In the genomic region with DNA sequence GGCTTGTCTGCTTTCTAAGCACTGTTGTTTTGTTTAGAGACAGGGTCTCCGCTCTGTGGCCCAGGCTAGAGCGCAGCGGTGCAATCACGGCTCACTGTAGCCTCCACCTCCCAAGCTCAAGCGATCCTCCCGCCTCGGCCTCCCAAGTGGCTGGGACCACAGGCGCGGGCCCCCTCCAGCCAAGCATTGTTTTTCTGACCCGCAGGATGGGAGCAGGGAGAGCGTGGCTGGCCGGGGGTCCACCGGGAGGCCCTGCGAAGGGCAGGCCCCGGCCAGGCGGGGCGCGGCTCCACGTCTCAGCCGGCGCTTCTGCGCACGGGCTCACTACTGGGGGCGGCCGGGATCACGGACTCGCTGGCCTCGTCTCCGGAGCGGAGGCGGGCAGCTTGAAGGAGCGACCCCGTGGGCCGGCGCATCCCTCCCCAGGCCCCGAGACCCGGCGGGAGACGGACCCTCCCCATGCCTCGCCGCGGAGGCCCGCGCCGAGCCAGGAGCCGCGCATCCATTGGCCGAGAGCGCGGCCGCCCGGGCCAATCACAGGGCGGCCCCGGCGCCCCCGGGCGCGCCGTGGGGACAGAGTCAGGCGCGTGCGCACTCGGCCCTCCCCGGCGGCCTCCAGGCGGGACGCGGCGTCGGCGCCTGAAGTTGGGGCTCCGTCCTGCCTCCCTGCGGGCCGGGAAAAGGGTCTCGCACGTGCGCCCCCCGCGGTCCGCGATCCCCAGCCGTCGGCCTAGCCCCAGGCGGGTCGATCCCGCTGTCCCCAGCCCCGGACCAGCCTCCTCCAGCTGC, we compare ENCODE assay signal across 8 cellular contexts. TPM values are rescaled to one million over a fixed set of nuclear protein-coding genes. Genes with fewer than 3 reads are reported as not detected.
DNase-seq lines count a peak whose midpoint lies in the region; ATAC-seq, FAIRE-seq and TF ChIP-seq lines count a peak whose summit lies in the region.

No MANE protein-coding gene starts in this region.

- FAIRE-seq in frontal cortex (lab: Jason Lieb, UNC) = no peak

- peaks cover 49% of the 10 kb centered on the region for H3K4me1 Mint-ChIP-seq in neural progenitor cell

- POLR2A ChIA-PET in PC-9 (lab: Charles Lee; ENCODE audit: unreplicated experiment) = no interaction called here

- CTCF ChIA-PET in PC-9 (lab: Charles Lee) = interaction anchor here (0.6 kb wide), 1 partner anchor 57 kb away, joined by 10 read pairs; no protein-coding TSS in a partner anchor

- H3K9me3 Mint-ChIP-seq in neural progenitor cell = no peaks in the 10 kb centered on the region

- DNase-seq in HT-29 (ENCODE audit: low spot score) (peak; percentile 64), PC-9 (peak in 1 of 2 experiments; percentile 76), activated gamma-delta T cell treated with Interleukin-2 at 50 U/mL for 16 hours (peak; percentile 76), frontal cortex (ENCODE audit: low spot score in 2 of 2) (peak; percentile 98), neural progenitor cell (ENCODE audit: low spot score) (peak; percentile 92)

- H3K9ac ChIP-seq in neural progenitor cell (no peak overlapping the region), subcutaneous abdominal adipose tissue (ENCODE audit: low read length in 5 of 5) (peak overlapping the region in 4 of 5 donors; percentile 61 to 82 (median 70))

- intact Hi-C loops in PC-9 (cut with micrococcal nuclease; ENCODE audit: unreplicated experiment) = loop anchor here (5.0 kb wide), 1 partner anchor 500 kb away; no protein-coding TSS in a partner anchor

- peaks cover 11% of the 10 kb centered on the region for H3K27me3 Mint-ChIP-seq in neural progenitor cell (ENCODE audit: insufficient read depth, low read depth)

- H3K27me3 ChIP-seq in PC-9 (ENCODE audit: insufficient read depth, low read depth) (no peaks in the 10 kb centered on the region), neural progenitor cell (peaks cover 58% of the 10 kb centered on the region), subcutaneous abdominal adipose tissue (ENCODE audit: control insufficient read depth in 5 of 5, insufficient read depth in 4 of 5, low read length in 5 of 5) (peaks cover 2 to 19% (median 6%) of the 10 kb centered on the region in 5 donors)

- H4K20me1 ChIP-seq in PC-9 (ENCODE audit: insufficient read depth) (no peaks in the 10 kb centered on the region), neural progenitor cell (ENCODE audit: low read depth) (no peaks in the 10 kb centered on the region)

- H3F3A ChIP-seq in PC-9 (ENCODE audit: insufficient read depth, low read depth) (no peaks in the 10 kb centered on the region), neural progenitor cell (ENCODE audit: low read depth) (peaks cover 39% of the 10 kb centered on the region)

- H3K36me3 ChIP-seq in PC-9 (ENCODE audit: low read depth) = no peaks in the 10 kb centered on the region
- H3K36me3 ChIP-seq in neural progenitor cell = no peaks in the 10 kb centered on the region
- no peaks in the 10 kb centered on the region for H3K36me3 ChIP-seq in subcutaneous abdominal adipose tissue (ENCODE audit: control insufficient read depth in 5 of 5, insufficient read depth in 5 of 5, low read length in 5 of 5)

- no peak for ATAC-seq in GM21447 (IDR thresholded peaks at IDR 0.05; ENCODE audit: unreplicated experiment)

- H3K4me3 Mint-ChIP-seq in neural progenitor cell = peak overlapping the region; percentile 77

- no peak overlapping the region for H3K27ac Mint-ChIP-seq in neural progenitor cell

- H3K9me2 ChIP-seq in PC-9 (ENCODE audit: insufficient read depth) = no peaks in the 10 kb centered on the region

- no peaks in the 10 kb centered on the region for H3K36me3 Mint-ChIP-seq in neural progenitor cell

- peak overlapping the region; percentile 54; the same call in 1 of the 2 replicates for H3K4me3 ChIP-seq in GM08714 (ENCODE audit: low read length)
- H3K4me3 ChIP-seq in PC-9 = peak overlapping the region; percentile 55; the same call in 1 of the 2 replicates
- H3K4me3 ChIP-seq in neural progenitor cell = peak overlapping the region; percentile 51
- H3K4me3 ChIP-seq in subcutaneous abdominal adipose tissue (ENCODE audit: low read depth in 1 of 5, low read length in 5 of 5) = peak overlapping the region in 4 of 5 donors; percentile 39 to 70 (median 60)

- H3K4me2 ChIP-seq in PC-9 = peak overlapping the region; percentile 72
- peak overlapping the region; percentile 81 for H3K4me2 ChIP-seq in neural progenitor cell

- H3K27ac ChIP-seq in PC-9 = no peak overlapping the region
- H3K27ac ChIP-seq in neural progenitor cell = no peak overlapping the region
- no peak overlapping the region for H3K27ac ChIP-seq in subcutaneous abdominal adipose tissue (ENCODE audit: low read depth, low read length)

- no peaks in the 10 kb centered on the region for H3K79me2 ChIP-seq in PC-9 (ENCODE audit: low read depth)
- no peaks in the 10 kb centered on the region for H3K79me2 ChIP-seq in neural progenitor cell (ENCODE audit: low read depth)

- TF ChIP-seq CTCF in PC-9 (conservative IDR thresholded peaks at IDR 0.05) = no peak
- TF ChIP-seq CTCF in neural progenitor cell (IDR thresholded peaks at IDR 0.05) = no peak

- H3K9me3 ChIP-seq in PC-9 (ENCODE audit: insufficient read depth, low read depth) (no peaks in the 10 kb centered on the region), neural progenitor cell (ENCODE audit: low read depth) (no peaks in the 10 kb centered on the region), subcutaneous abdominal adipose tissue (ENCODE audit: control insufficient read depth in 5 of 5, low read length in 5 of 5) (no peaks in the 10 kb centered on the region)

- H2AFZ ChIP-seq in PC-9 = peak overlapping the region; percentile 58
- peak overlapping the region; percentile 46 for H2AFZ ChIP-seq in neural progenitor cell (replicated peaks)

- BruUV-seq in PC-9 (replicated peaks; lab: Mats Ljungman, UMichigan) = TSS peak; percentile 36

- H3K4me1 ChIP-seq in PC-9 (replicated peaks; ENCODE audit: insufficient read depth) = no peaks in the 10 kb centered on the region
- H3K4me1 ChIP-seq in neural progenitor cell = peaks cover 35% of the 10 kb centered on the region
- H3K4me1 ChIP-seq in subcutaneous abdominal adipose tissue (ENCODE audit: control insufficient read depth in 5 of 5, insufficient read depth in 5 of 5, low read length in 5 of 5) = peaks cover 0 to 44% (median 34%) of the 10 kb centered on the region in 5 donors

RNA-seq across cellular contexts. Expression of a gene that starts 24.9 kb away (rescaled TPM):
- total RNA-seq in HT-29 (2014; rRNA removed; shearing (Covaris generic)) = 3,401 and 4,670 TPM in 2 replicates
- total RNA-seq in PC-9 (2021) = 3,629 and 4,502 TPM in 2 replicates
- total RNA-seq in frontal cortex = 5,358 TPM
- 1,228 and 2,405 TPM in 2 replicates for total RNA-seq in neural progenitor cell (ENCODE audit: low replicate concordance)

RNA-seq across cellular contexts. Expression of a gene that starts 40.5 kb away (rescaled TPM):
- total RNA-seq in HT-29 (2014; rRNA removed; shearing (Covaris generic)) = 4.3 and 4.7 TPM in 2 replicates
- total RNA-seq in PC-9 (2021) (4.3 and 11.5 TPM in 2 replicates), frontal cortex (4.9 TPM), neural progenitor cell (ENCODE audit: low replicate concordance) (0.28 TPM in 1 of 2 replicates, not detected in the other)
